In genomic region chr17:1559743-1560581, GRCh38 we compare ENCODE assay signal across 10 cellular contexts. TPM values are rescaled to one million over a fixed set of nuclear protein-coding genes. Genes with fewer than 3 reads are reported as not detected.
DNase-seq lines count a peak whose midpoint lies in the region; ATAC-seq and TF ChIP-seq lines count a peak whose summit lies in the region.
"Had no signal": no experiment of that assay in that cellular context is flagged by ENCODE, and none has a peak within 500 bp of the region (broad histone marks: within the 10 kb centered on the region; RNA-seq: fewer than 3 reads in every experiment).

No MANE protein-coding gene starts in this region.

- no peaks in the 10 kb centered on the region for H3K9me3 ChIP-seq in IMR-90 (ENCODE audit: control insufficient read depth, insufficient read depth, low read length)

- intact Hi-C loops in IMR-90 (cut with micrococcal nuclease) = loop anchor here (5.0 kb wide), 1 partner anchor 283 kb away; the partner anchor contains the start of gene TRARG1

- H3K27ac ChIP-seq in IMR-90 (ENCODE audit: insufficient read depth, low read length) = no peak overlapping the region
- H3K27ac ChIP-seq in coronary artery = no peak overlapping the region
- H3K27ac ChIP-seq in mesendoderm (ENCODE audit: low read depth, low read length) = no peak overlapping the region
- H3K27ac ChIP-seq in temporal lobe (ENCODE audit: low read depth, low read length) = peak overlapping the region; percentile 18

- H2BK15ac ChIP-seq in IMR-90 (ENCODE audit: low read depth, low read length) = no peak overlapping the region
- H2BK15ac ChIP-seq in mesendoderm (replicated peaks; ENCODE audit: low read depth) = no peak overlapping the region

- TF ChIP-seq POLR2A in IMR-90 (IDR thresholded peaks at IDR 0.05; ENCODE audit: low read depth, low read length) = no peak

- no peak overlapping the region for H4K91ac ChIP-seq in IMR-90 (ENCODE audit: insufficient read depth, low read depth, low read length)

- H3K4me2 ChIP-seq in IMR-90 (ENCODE audit: low read depth, low read length) = no peak overlapping the region
- H3K4me2 ChIP-seq in mesendoderm (ENCODE audit: low read length) = no peak overlapping the region

- WGBS in IMR-90 (ENCODE audit: extremely low coverage in 2 of 2, insufficient read length in 1 of 2), 2 experiments = 96% methylated on average over 9 of the region's 19 CpGs; no CpG with 5 or more reads in 1 of the 2 experiments
- no CpG with 5 or more reads among the region's 19 CpGs for WGBS in mesendoderm (ENCODE audit: extremely low coverage, insufficient coverage, low lambda C conversion rate)

- no peak overlapping the region for H2AK5ac ChIP-seq in IMR-90 (ENCODE audit: low read depth, low read length)
- no peak overlapping the region for H2AK5ac ChIP-seq in mesendoderm (ENCODE audit: low read length)

- no peak overlapping the region for H4K5ac ChIP-seq in IMR-90 (ENCODE audit: low read depth, low read length)
- H4K5ac ChIP-seq in mesendoderm (ENCODE audit: low read length) = no peak overlapping the region

- DNase-seq in IMR-90 (no peak), coronary artery (ENCODE audit: low spot score) (no peak), mesendoderm (no peak), NOMO-1 treated with dmso at 0.1 percent for 144 hours (lab: John Stamatoyannopoulos, UW; ENCODE audit: unreplicated experiment) (no peak)
- no peak for DNase-seq in activated T-cell treated with anti-CD3 and anti-CD28 coated beads, Interleukin-2, amount 50 U/mL, for 1 hour
- DNase-seq: amygdala; DMS79; stimulated activated CD4-positive, alpha-beta T cell treated with anti-CD3 and anti-CD28 coated beads, Interleukin-15, amount 100 ng/mL, for 24 hours had no signal

- CTCF ChIA-PET in IMR-90 (lab: Yijun Ruan, JAX) = no interaction called here

- POLR2A ChIA-PET in IMR-90 (lab: Charles Lee; ENCODE audit: unreplicated experiment) = no interaction called here

- no peak overlapping the region for H2AFZ ChIP-seq in IMR-90 (replicated peaks; ENCODE audit: low read length, poor library complexity)

- H3K23ac ChIP-seq in IMR-90 (ENCODE audit: low read depth, low read length) = peak overlapping the region; percentile 62; the same call in 1 of the 2 replicates
- no peak overlapping the region for H3K23ac ChIP-seq in mesendoderm (ENCODE audit: low read length)

- no peak overlapping the region for H2AK9ac ChIP-seq in IMR-90 (replicated peaks; ENCODE audit: low read depth, low read length, poor library complexity)

- in situ Hi-C loops in IMR-90 (cut with MboI; ENCODE audit: low sequenced_read_pairs) = no loop called here

- H2BK120ac ChIP-seq in IMR-90 (ENCODE audit: low read depth, low read length) = no peak overlapping the region
- no peak overlapping the region for H2BK120ac ChIP-seq in mesendoderm (ENCODE audit: low read depth, low read length)

- no peak overlapping the region for H2BK5ac ChIP-seq in IMR-90 (ENCODE audit: low read depth, low read length, poor library complexity, severe bottlenecking)
- H2BK5ac ChIP-seq in mesendoderm (ENCODE audit: low read length) = no peak overlapping the region

- H4K20me1 ChIP-seq in IMR-90 (ENCODE audit: insufficient read depth, low read length) = peaks cover 67% of the 10 kb centered on the region

- no peak overlapping the region for H3K18ac ChIP-seq in IMR-90 (ENCODE audit: low read depth, low read length)
- H3K18ac ChIP-seq in mesendoderm (ENCODE audit: low read length) = no peak overlapping the region

- peaks cover 16 to 68% of the 10 kb centered on the region in 2 experiments for H3K79me1 ChIP-seq in IMR-90 (ENCODE audit: low read depth in 1 of 2, low read length in 2 of 2)
- peaks cover 29% of the 10 kb centered on the region for H3K79me1 ChIP-seq in mesendoderm (ENCODE audit: low read length)

- H3K79me2 ChIP-seq in mesendoderm (ENCODE audit: control insufficient read depth, insufficient read depth, low read length) = peaks cover 28% of the 10 kb centered on the region

- BruUV-seq in IMR-90 (replicated peaks; lab: Mats Ljungman, UMichigan) = no TSS peak

- no peak overlapping the region for H3K4me3 ChIP-seq in IMR-90 (ENCODE audit: insufficient read depth, low read depth, low read length)
- H3K4me3 ChIP-seq in coronary artery = peak overlapping the region; percentile 26
- H3K4me3 ChIP-seq in mesendoderm (ENCODE audit: low read length) = no peak overlapping the region

- TF ChIP-seq CTCF in IMR-90 (conservative IDR thresholded peaks at IDR 0.05; ENCODE audit: low read depth, low read length) (no peak), coronary artery (IDR thresholded peaks at IDR 0.05) (no peak)

- H3K4me1 ChIP-seq in IMR-90 (ENCODE audit: control insufficient read depth, insufficient read depth, low read length) = peaks cover 9% of the 10 kb centered on the region; the same call in 1 of the 2 replicates
- no peaks in the 10 kb centered on the region for H3K4me1 ChIP-seq in mesendoderm (ENCODE audit: control insufficient read depth, low read depth, low read length)

- H3K4ac ChIP-seq in IMR-90 (ENCODE audit: low read depth, low read length) (no peak overlapping the region), mesendoderm (ENCODE audit: low read depth, low read length) (no peak overlapping the region)

- no peak overlapping the region for H4K8ac ChIP-seq in IMR-90 (ENCODE audit: low read depth in 2 of 2, low read length in 2 of 2)
- H4K8ac ChIP-seq in mesendoderm (ENCODE audit: low read depth, low read length) = no peak overlapping the region

- dilution Hi-C loops in IMR-90 (cut with HindIII; ENCODE audit: low sequenced_read_pairs, unreplicated experiment) = no loop called here

- ATAC-seq in IMR-90 (ENCODE audit: low read depth) (no peak), HG03025 (IDR thresholded peaks at IDR 0.05; ENCODE audit: low FRiP score, unreplicated experiment) (no peak)

- no peak overlapping the region for H2BK20ac ChIP-seq in IMR-90 (ENCODE audit: low read depth, low read length)

- H3K27me3 ChIP-seq in IMR-90 (ENCODE audit: control insufficient read depth, insufficient read depth, low read length) (no peaks in the 10 kb centered on the region), mesendoderm (ENCODE audit: insufficient read depth, low read length, poor library complexity) (no peaks in the 10 kb centered on the region)

- H3K9ac ChIP-seq in IMR-90 (ENCODE audit: low read depth, low read length) (no peak overlapping the region), mesendoderm (ENCODE audit: low read length) (no peak overlapping the region)

- peaks cover 13% of the 10 kb centered on the region for H3K36me3 ChIP-seq in IMR-90 (ENCODE audit: control insufficient read depth, insufficient read depth, low read length)
- no peaks in the 10 kb centered on the region for H3K36me3 ChIP-seq in mesendoderm (ENCODE audit: control insufficient read depth, insufficient read depth, low read length)

- peaks cover 33% of the 10 kb centered on the region for H3K9me1 ChIP-seq in IMR-90 (ENCODE audit: insufficient read depth, low read length)

- TF ChIP-seq RAD21 in IMR-90 (IDR thresholded peaks at IDR 0.05; ENCODE audit: low read length) = no peak

- no peak overlapping the region for H3K14ac ChIP-seq in IMR-90 (replicated peaks; ENCODE audit: low read depth, low read length)

- H3K56ac ChIP-seq in IMR-90 (ENCODE audit: extremely low read depth, insufficient read depth, low read length) = no peak overlapping the region
- H3K56ac ChIP-seq in mesendoderm (ENCODE audit: low read length) = peak overlapping the region; percentile 20

TF ChIP-seq in IMR-90, 13 proteins besides CTCF, POLR2A, EP300 and RAD21 (continues in another document):
- TF ChIP-seq FOS (IDR thresholded peaks at IDR 0.05; ENCODE audit: low read depth, low read length) (no peak), ELK1 (IDR thresholded peaks at IDR 0.05; ENCODE audit: borderline replicate concordance, low read depth, low read length) (no peak), RFX5 (IDR thresholded peaks at IDR 0.05; ENCODE audit: low read depth, low read length) (no peak), SMC3 (IDR thresholded peaks at IDR 0.05; ENCODE audit: low read depth, low read length) (no peak), MAFK (IDR thresholded peaks at IDR 0.05; ENCODE audit: low read depth, low read length) (no peak), MXI1 (IDR thresholded peaks at IDR 0.05; ENCODE audit: borderline replicate concordance, low read depth, low read length) (no peak), MAZ (IDR thresholded peaks at IDR 0.05; ENCODE audit: borderline replicate concordance, low read depth, low read length) (no peak), CHD1 (IDR thresholded peaks at IDR 0.05; ENCODE audit: low read depth, low read length) (no peak), CEBPB (IDR thresholded peaks at IDR 0.05; ENCODE audit: low read depth, low read length) (no peak), BHLHE40 (IDR thresholded peaks at IDR 0.05; ENCODE audit: low read depth, low read length) (no peak), NFE2L2 (IDR thresholded peaks at IDR 0.05; ENCODE audit: low read depth, low read length) (no peak), RCOR1 (IDR thresholded peaks at IDR 0.05; ENCODE audit: insufficient replicate concordance, low read length) (no peak)

RNA-seq across cellular contexts. Expression of gene PITPNA, which starts 2.6 kb away (rescaled TPM):
- total RNA-seq in IMR-90 (2012; rRNA removed) (19.2 and 25.8 TPM in 2 replicates), temporal lobe (21.6 TPM)
- polyA plus RNA-seq in IMR-90 (2012; rRNA removed) = 33.1 and 40.1 TPM in 2 replicates
- polyA plus RNA-seq in IMR-90 (2012; cell fraction: cytosol; rRNA removed) = 17.9 and 28.0 TPM in 2 replicates
- 15.2 and 50.9 TPM in 2 replicates for polyA plus RNA-seq in IMR-90 (2012; cell fraction: nucleus; rRNA removed; ENCODE audit: low replicate concordance)
- 51.5 TPM for polyA plus RNA-seq in mesendoderm (2013, experiment 1 of 2)
- 53.0 TPM for polyA plus RNA-seq in mesendoderm (2013, experiment 2 of 2)

RNA-seq across cellular contexts. Expression of gene INPP5K, which starts 43.5 kb away (rescaled TPM):
- 16.4 and 17.4 TPM in 2 replicates for total RNA-seq in IMR-90 (2012; rRNA removed)
- 14.2 and 14.9 TPM in 2 replicates for polyA plus RNA-seq in IMR-90 (2012; rRNA removed)
- 12.5 and 16.8 TPM in 2 replicates for polyA plus RNA-seq in IMR-90 (2012; cell fraction: cytosol; rRNA removed)
- 43.0 and 43.3 TPM in 2 replicates for polyA plus RNA-seq in IMR-90 (2012; cell fraction: nucleus; rRNA removed; ENCODE audit: low replicate concordance)
- 15.1 TPM for polyA plus RNA-seq in mesendoderm (2013, experiment 1 of 2)
- 14.1 TPM for polyA plus RNA-seq in mesendoderm (2013, experiment 2 of 2)
- 54.8 TPM for total RNA-seq in temporal lobe
